ENCODE assay signal across 29 cellular contexts in genomic region chr20:53265304-53265875, GRCh38.
"Had no signal": no experiment of that assay in that cellular context is flagged by ENCODE, and none has a peak within 500 bp of the region (broad histone marks: within the 10 kb centered on the region; RNA-seq: fewer than 3 reads in every experiment).

No MANE protein-coding gene starts in this region.

- H3K27me3 Mint-ChIP-seq: activated naive CD8-positive, alpha-beta T cell treated with anti-CD3 and anti-CD28 coated beads for 36 hours had no signal

- H3K36me3 ChIP-seq: brain microvascular endothelial cell, cardiac muscle cell, SJCRH30, WERI-Rb-1 had no signal

- H3K4me1 Mint-ChIP-seq: activated CD8-positive, alpha-beta memory T cell treated with anti-CD3 and anti-CD28 coated beads, Interleukin-2, amount 10 ng/mL, durations not matched to agents 7 days and 5 days; activated naive CD8-positive, alpha-beta T cell treated with anti-CD3 and anti-CD28 coated beads for 36 hours had no signal

- H3K27ac ChIP-seq: brain microvascular endothelial cell, cardiac muscle cell, SJCRH30, WERI-Rb-1 had no signal

- DNase-seq: activated CD4-positive, alpha-beta T cell treated with anti-CD3 and anti-CD28 coated beads for 48 hours; activated CD4-positive, alpha-beta T cell treated with anti-CD3 and anti-CD28 coated beads, Interleukin-2, amount 50 U/mL, for 48 hours; activated CD8-positive, alpha-beta memory T cell treated with anti-CD3 and anti-CD28 coated beads, Interleukin-2, amount 10 ng/mL, durations not matched to agents 7 days and 5 days; activated effector memory CD4-positive, alpha-beta T cell treated with Interleukin-2 at 50 U/mL for 16 hours; activated naive CD4-positive, alpha-beta T cell treated with anti-CD3 and anti-CD28 coated beads for 36 hours; activated naive CD8-positive, alpha-beta T cell treated with anti-CD3 and anti-CD28 coated beads for 36 hours; activated T-cell treated with anti-CD3 and anti-CD28 coated beads, Interleukin-2, amount 50 U/mL, for 24 hours; brain microvascular endothelial cell; cerebellar nuclear complex; KG1; NCI-H1092; NCI-H1417; NCI-H2029; NCI-H2107; NCI-H446 treated with DMSO at 0.1 percent for 48 hours; NCI-H526; NCI-H82; OCI-M1; Right ventricle myocardium superior; RPMI8226; SJCRH30; SK-N-SH; T-helper 1 cell; WERI-Rb-1 had no signal

- H3K4me3 Mint-ChIP-seq: activated CD8-positive, alpha-beta memory T cell treated with anti-CD3 and anti-CD28 coated beads, Interleukin-2, amount 10 ng/mL, durations not matched to agents 7 days and 5 days; activated naive CD4-positive, alpha-beta T cell treated with anti-CD3 and anti-CD28 coated beads for 36 hours; activated naive CD8-positive, alpha-beta T cell treated with anti-CD3 and anti-CD28 coated beads for 36 hours; activated T-cell treated with anti-CD3 and anti-CD28 coated beads, Interleukin-2, amount 50 U/mL, for 24 hours; activated T-helper 1 cell treated with anti-CD3 and anti-CD28 coated beads, Interleukin-12 subunit alpha, Interleukin-12 subunit beta, Interleukin-2, Interleukin-4 antibody, amounts not matched to agents 30 ng/mL and 10 ng/mL and 1 ng/mL, durations not matched to agents 14 hours and 24 hours and 36 hours; IgD-negative memory B cell had no signal

- H3K27ac Mint-ChIP-seq: activated CD8-positive, alpha-beta memory T cell treated with anti-CD3 and anti-CD28 coated beads, Interleukin-2, amount 10 ng/mL, durations not matched to agents 7 days and 5 days; activated naive CD4-positive, alpha-beta T cell treated with anti-CD3 and anti-CD28 coated beads for 36 hours; activated naive CD8-positive, alpha-beta T cell treated with anti-CD3 and anti-CD28 coated beads for 36 hours; activated T-cell treated with anti-CD3 and anti-CD28 coated beads, Interleukin-2, amount 50 U/mL, for 24 hours; activated T-helper 1 cell treated with anti-CD3 and anti-CD28 coated beads, Interleukin-12 subunit alpha, Interleukin-12 subunit beta, Interleukin-2, Interleukin-4 antibody, amounts not matched to agents 30 ng/mL and 10 ng/mL and 1 ng/mL, durations not matched to agents 14 hours and 24 hours and 36 hours; IgD-negative memory B cell had no signal

- H3K27me3 ChIP-seq: brain microvascular endothelial cell, cardiac muscle cell had no signal

- H3K36me3 Mint-ChIP-seq: activated CD8-positive, alpha-beta memory T cell treated with anti-CD3 and anti-CD28 coated beads, Interleukin-2, amount 10 ng/mL, durations not matched to agents 7 days and 5 days; activated naive CD8-positive, alpha-beta T cell treated with anti-CD3 and anti-CD28 coated beads for 36 hours; IgD-negative memory B cell had no signal

- ATAC-seq: activated CD4-positive, CD25-positive, alpha-beta regulatory T cell treated with anti-CD3 and anti-CD28 coated beads, Interleukin-2, amount 50 U/mL, for 24 hours; activated CD8-positive, alpha-beta memory T cell treated with anti-CD3 and anti-CD28 coated beads, Interleukin-2, amount 10 ng/mL, durations not matched to agents 7 days and 5 days; Panc1 had no signal

- H3K4me3 ChIP-seq: cardiac muscle cell, SJCRH30 had no signal

- H3K9me3 Mint-ChIP-seq: activated naive CD4-positive, alpha-beta T cell treated with anti-CD3 and anti-CD28 coated beads for 36 hours; activated naive CD8-positive, alpha-beta T cell treated with anti-CD3 and anti-CD28 coated beads for 36 hours; activated T-cell treated with anti-CD3 and anti-CD28 coated beads, Interleukin-2, amount 50 U/mL, for 24 hours; activated T-helper 1 cell treated with anti-CD3 and anti-CD28 coated beads, Interleukin-12 subunit alpha, Interleukin-12 subunit beta, Interleukin-2, Interleukin-4 antibody, amounts not matched to agents 30 ng/mL and 10 ng/mL and 1 ng/mL, durations not matched to agents 14 hours and 24 hours and 36 hours had no signal

- H3K4me1 ChIP-seq: SJCRH30 had no signal

- H3K9me3 ChIP-seq: SJCRH30, SK-N-SH had no signal
